ENCODE assay signal across 19 cellular contexts in the genomic region with DNA sequence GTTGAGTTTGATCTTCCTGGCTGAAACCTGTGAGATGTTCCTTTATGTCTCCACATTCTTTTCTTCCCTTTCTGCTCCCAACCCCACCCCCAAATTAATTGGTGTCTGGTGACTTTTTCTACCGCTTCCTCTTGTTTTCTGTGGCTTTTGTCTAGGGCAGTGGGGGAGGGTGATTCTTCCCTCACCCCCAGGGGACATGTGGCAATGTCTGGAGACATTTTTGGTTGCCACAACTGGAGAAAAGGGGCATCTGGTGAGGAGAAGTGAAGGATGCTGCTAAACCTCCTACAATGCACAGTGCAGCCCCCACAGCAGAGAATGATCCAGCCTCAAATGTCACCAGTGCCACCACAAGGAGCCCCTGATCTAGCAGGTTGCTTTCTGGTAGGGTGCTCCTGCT.
DNase-seq lines count a peak whose midpoint lies in the region; TF ChIP-seq lines count a peak whose summit lies in the region.
"Had no signal": no experiment of that assay in that cellular context is flagged by ENCODE, and none has a peak within 500 bp of the region (broad histone marks: within the 10 kb centered on the region; RNA-seq: fewer than 3 reads in every experiment).

No MANE protein-coding gene starts in this region.

- H3K4me2 ChIP-seq in PC-9 = peak overlapping the region; percentile 74

- H3K9me2 ChIP-seq in PC-9 (ENCODE audit: insufficient read depth) = no peaks in the 10 kb centered on the region

- no peak overlapping the region for H3K4me3 ChIP-seq in Jurkat, Clone E6-1 (ENCODE audit: low read length)
- H3K4me3 ChIP-seq in PC-9 (no peak overlapping the region; the same call in 1 of the 2 replicates), left ventricle myocardium inferior (no peak overlapping the region), stomach (no peak overlapping the region)
- H3K4me3 ChIP-seq: cardiac muscle cell had no signal

- no peaks in the 10 kb centered on the region for H3K36me3 ChIP-seq in PC-9 (ENCODE audit: low read depth)
- H3K36me3 ChIP-seq in left ventricle myocardium inferior = no peaks in the 10 kb centered on the region
- H3K36me3 ChIP-seq in stomach = no peaks in the 10 kb centered on the region
- H3K36me3 ChIP-seq: cardiac muscle cell had no signal

- TF ChIP-seq CTCF in PC-9 (conservative IDR thresholded peaks at IDR 0.05) (no peak), left ventricle myocardium inferior (IDR thresholded peaks at IDR 0.05; ENCODE audit: borderline replicate concordance) (no peak), stomach (IDR thresholded peaks at IDR 0.05) (no peak)

- peaks cover 24% of the 10 kb centered on the region for H3F3A ChIP-seq in PC-9 (ENCODE audit: insufficient read depth, low read depth)

- no TSS peak for BruUV-seq in PC-9 (replicated peaks; lab: Mats Ljungman, UMichigan)

- H2AFZ ChIP-seq in PC-9 = no peak overlapping the region
- H2AFZ ChIP-seq: parathyroid adenoma had no signal

- no peaks in the 10 kb centered on the region for H3K27me3 ChIP-seq in PC-9 (ENCODE audit: insufficient read depth, low read depth)
- no peaks in the 10 kb centered on the region for H3K27me3 ChIP-seq in left ventricle myocardium inferior (ENCODE audit: low read depth)
- H3K27me3 ChIP-seq in stomach = no peaks in the 10 kb centered on the region
- H3K27me3 ChIP-seq: cardiac muscle cell had no signal

- CTCF ChIA-PET in PC-9 (lab: Charles Lee) = no interaction called here

- 33 to 59% (median 44%) methylated on average over 1 of the region's 1 CpG for WGBS in stomach, 5 donors

- no peaks in the 10 kb centered on the region for H3K9me3 ChIP-seq in PC-9 (ENCODE audit: insufficient read depth, low read depth)
- no peaks in the 10 kb centered on the region for H3K9me3 ChIP-seq in left ventricle myocardium inferior (replicated peaks)
- no peaks in the 10 kb centered on the region for H3K9me3 ChIP-seq in stomach

- peaks cover 42% of the 10 kb centered on the region for H3K4me1 ChIP-seq in PC-9 (replicated peaks; ENCODE audit: insufficient read depth)
- H3K4me1 ChIP-seq in left ventricle myocardium inferior = peaks cover 21% of the 10 kb centered on the region
- peaks cover 0 to 42% (median 11%) of the 10 kb centered on the region in 4 donors for H3K4me1 ChIP-seq in stomach

- no peaks in the 10 kb centered on the region for H4K20me1 ChIP-seq in PC-9 (ENCODE audit: insufficient read depth)

- DNase-seq in Jurkat, Clone E6-1 (ENCODE audit: low read depth, low spot score) = peak; percentile 25
- DNase-seq in PC-9 = no peak
- DNase-seq in left ventricle myocardium inferior = no peak
- no peak for DNase-seq in stomach
- DNase-seq in NCI-H1436 (lab: John Stamatoyannopoulos, UW) = no peak
- DNase-seq in activated naive CD4-positive, alpha-beta T cell treated with anti-CD3 and anti-CD28 coated beads, Interleukin-2, amount 50 U/mL, for 16 hours = no peak
- no peak for DNase-seq in NCI-H1436 treated with DMSO at 0.1 percent for 48 hours (lab: John Stamatoyannopoulos, UW)
- DNase-seq in GOT3 (lab: John Stamatoyannopoulos, UW) = no peak
- DNase-seq: activated CD8-positive, alpha-beta memory T cell treated with anti-CD3 and anti-CD28 coated beads, Interleukin-2, amount 50 U/mL, for 4 hours; CD8-positive, alpha-beta memory T cell; effector memory CD8-positive, alpha-beta T cell; foreskin fibroblast; GDM1; immature natural killer cell; NCI-H2107; NK-92 treated with Interleukin-12 subunit alpha and Interleukin-12 subunit beta, amount 100 ng/mL, for 24 hours; T-cell had no signal

- H3K27ac ChIP-seq in PC-9 (peak overlapping the region; percentile 88), left ventricle myocardium inferior (replicated peaks) (peak overlapping the region; percentile 73), stomach (peak overlapping the region; percentile 23 to 72 (median 53))
- H3K27ac ChIP-seq: cardiac muscle cell, parathyroid adenoma had no signal

- H3K79me2 ChIP-seq in PC-9 (ENCODE audit: low read depth) = peaks cover 47% of the 10 kb centered on the region
- H3K79me2 ChIP-seq: parathyroid adenoma had no signal

- no peak for TF ChIP-seq POLR2A in stomach (IDR thresholded peaks at IDR 0.05)

- POLR2A ChIA-PET in PC-9 (lab: Charles Lee; ENCODE audit: unreplicated experiment) = no interaction called here

- intact Hi-C loops in PC-9 (cut with micrococcal nuclease; ENCODE audit: unreplicated experiment) (loop anchor here (1.0 to 10.0 kb wide), 4 partner anchors 32 to 164 kb away; no protein-coding TSS in a partner anchor), left ventricle myocardium inferior (cut with micrococcal nuclease) (loop anchor here (10.0 kb wide), 1 partner anchor 153 kb away; a partner anchor contains a TSS), stomach (cut with DNase I; ENCODE audit: low total_unique reads) (no loop called here)

- TF ChIP-seq EP300 in stomach (IDR thresholded peaks at IDR 0.05) = no peak
